ENCODE assay signal across 2 cellular contexts in the genomic region with DNA sequence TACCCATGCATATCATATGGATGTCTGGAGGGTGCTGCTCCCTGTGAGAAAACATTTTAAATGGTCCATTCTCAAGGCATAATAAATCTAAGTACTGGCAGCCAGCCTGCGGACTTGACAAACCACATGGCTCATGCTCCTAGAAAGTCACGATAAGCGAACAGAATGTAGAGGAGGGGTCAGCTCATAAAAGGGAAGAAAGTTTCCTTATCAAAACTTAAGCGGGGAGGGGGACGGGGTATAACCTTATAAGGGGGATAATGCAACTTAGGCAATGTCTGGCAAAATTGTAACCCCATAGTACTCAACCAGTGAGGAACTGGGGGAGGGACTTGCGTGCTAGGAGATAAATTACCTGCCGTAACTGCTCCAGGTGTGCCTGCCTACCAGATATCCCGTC.
TF ChIP-seq lines count a peak whose summit lies in the region.

No MANE protein-coding gene starts in this region.

TF ChIP-seq in SK-N-SH treated with all-trans-retinoic acid at 6 μM for 48 hours, 23 proteins besides CTCF, POLR2A, EP300 and RAD21 (continued from another document):
- no peak for TF ChIP-seq CSRNP3 (CRISPR knock-in tag; IDR thresholded peaks at IDR 0.05)

TF ChIP-seq in SK-N-SH, 30 proteins besides CTCF, POLR2A, EP300 and RAD21 (continued from another document):
- TF ChIP-seq PBX3 (IDR thresholded peaks at IDR 0.05), result no peak
- TF ChIP-seq TEAD4 (IDR thresholded peaks at IDR 0.05; ENCODE audit: borderline replicate concordance, insufficient read depth), result no peak
- no peak for TF ChIP-seq TAF1 (IDR thresholded peaks at IDR 0.05; ENCODE audit: borderline replicate concordance, low read depth, low read length)
